13 cellular contexts compared by ENCODE assay signal in genomic region chr5:102910240-102911226, GRCh38.
DNase-seq lines count a peak whose midpoint lies in the region; ATAC-seq, FAIRE-seq and TF ChIP-seq lines count a peak whose summit lies in the region.
"Had no signal": no experiment of that assay in that cellular context is flagged by ENCODE, and none has a peak within 500 bp of the region (broad histone marks: within the 10 kb centered on the region; RNA-seq: fewer than 3 reads in every experiment).

No MANE protein-coding gene starts in this region.

- no peaks in the 10 kb centered on the region for H3K27me3 Mint-ChIP-seq in activated CD4-positive, alpha-beta T cell treated with anti-CD3 and anti-CD28 coated beads, Interleukin-2, amount 10 ng/mL, durations not matched to agents 24 days and 14 days
- no peaks in the 10 kb centered on the region for H3K27me3 Mint-ChIP-seq in natural killer cell treated with Interleukin-12 subunit alpha and Interleukin-12 subunit beta and Interleukin-15 and Interleukin-18, amount 100 ng/mL, for 72 hours

- no peak overlapping the region for H3K4me3 Mint-ChIP-seq in activated CD4-positive, alpha-beta T cell treated with anti-CD3 and anti-CD28 coated beads, Interleukin-2, amount 10 ng/mL, durations not matched to agents 24 days and 14 days
- H3K4me3 Mint-ChIP-seq in natural killer cell treated with Interleukin-12 subunit alpha and Interleukin-12 subunit beta and Interleukin-15 and Interleukin-18, amount 100 ng/mL, for 72 hours: no peak overlapping the region
- H3K4me3 Mint-ChIP-seq: T-helper 1 cell treated with Interleukin-12 subunit alpha and Interleukin-12 subunit beta and Interleukin-4 antibody, amounts not matched to agents 30 μg/mL and 1 μg/mL, for 36 hours had no signal

- H3K4me3 ChIP-seq in SJSA1 (no peak overlapping the region), foreskin fibroblast (ENCODE audit: low read depth in 1 of 2, low read length in 2 of 2) (no peak overlapping the region)
- H3K4me3 ChIP-seq: lung had no signal

- H3K9me3 ChIP-seq in SJSA1 (replicated peaks): no peaks in the 10 kb centered on the region; the same call in 1 of the 2 replicates

- H3K4me1 Mint-ChIP-seq in activated CD4-positive, alpha-beta T cell treated with anti-CD3 and anti-CD28 coated beads, Interleukin-2, amount 10 ng/mL, durations not matched to agents 24 days and 14 days: peaks cover 7% of the 10 kb centered on the region
- H3K4me1 Mint-ChIP-seq in natural killer cell treated with Interleukin-12 subunit alpha and Interleukin-12 subunit beta and Interleukin-15 and Interleukin-18, amount 100 ng/mL, for 72 hours (ENCODE audit: low read depth in 2 of 2): peaks cover 9 to 35% of the 10 kb centered on the region in 2 donors

- ATAC-seq in natural killer cell treated with Interleukin-12 subunit alpha and Interleukin-12 subunit beta and Interleukin-15 and Interleukin-18, amount 100 ng/mL, for 72 hours: no peak
- no peak for ATAC-seq in GM21723 (IDR thresholded peaks at IDR 0.05; ENCODE audit: unreplicated experiment)

- H3K36me3 Mint-ChIP-seq in activated CD4-positive, alpha-beta T cell treated with anti-CD3 and anti-CD28 coated beads, Interleukin-2, amount 10 ng/mL, durations not matched to agents 24 days and 14 days (ENCODE audit: low read depth): peaks cover 2% of the 10 kb centered on the region
- H3K36me3 Mint-ChIP-seq in natural killer cell treated with Interleukin-12 subunit alpha and Interleukin-12 subunit beta and Interleukin-15 and Interleukin-18, amount 100 ng/mL, for 72 hours: peaks cover 6% of the 10 kb centered on the region

- intact Hi-C loops in activated CD4-positive, alpha-beta T cell treated with anti-CD3 and anti-CD28 coated beads, Interleukin-2, amount 10 ng/mL, durations not matched to agents 24 days and 14 days (cut with micrococcal nuclease): no loop called here

- H3K9me3 Mint-ChIP-seq in activated CD4-positive, alpha-beta T cell treated with anti-CD3 and anti-CD28 coated beads, Interleukin-2, amount 10 ng/mL, durations not matched to agents 24 days and 14 days: no peaks in the 10 kb centered on the region
- no peaks in the 10 kb centered on the region for H3K9me3 Mint-ChIP-seq in natural killer cell treated with Interleukin-12 subunit alpha and Interleukin-12 subunit beta and Interleukin-15 and Interleukin-18, amount 100 ng/mL, for 72 hours
- H3K9me3 Mint-ChIP-seq: T-helper 1 cell treated with Interleukin-12 subunit alpha and Interleukin-12 subunit beta and Interleukin-4 antibody, amounts not matched to agents 30 μg/mL and 1 μg/mL, for 36 hours had no signal

- no peak for FAIRE-seq in urothelium cell line (lab: Jason Lieb, UNC)
- FAIRE-seq: G401.6 had no signal

- peak overlapping the region; percentile 49 for H3K27ac Mint-ChIP-seq in activated CD4-positive, alpha-beta T cell treated with anti-CD3 and anti-CD28 coated beads, Interleukin-2, amount 10 ng/mL, durations not matched to agents 24 days and 14 days
- H3K27ac Mint-ChIP-seq in natural killer cell treated with Interleukin-12 subunit alpha and Interleukin-12 subunit beta and Interleukin-15 and Interleukin-18, amount 100 ng/mL, for 72 hours: peak overlapping the region in 1 of 2 donors; percentile 10
- H3K27ac Mint-ChIP-seq: T-helper 1 cell treated with Interleukin-12 subunit alpha and Interleukin-12 subunit beta and Interleukin-4 antibody, amounts not matched to agents 30 μg/mL and 1 μg/mL, for 36 hours had no signal

- no peak for DNase-seq in activated CD4-positive, alpha-beta T cell treated with anti-CD3 and anti-CD28 coated beads, Interleukin-2, amount 10 ng/mL, durations not matched to agents 24 days and 14 days
- no peak for DNase-seq in activated CD4-positive, alpha-beta T cell treated with anti-CD3 and anti-CD28 coated beads, Interleukin-2, amount 50 U/mL, for 4 hours
- DNase-seq in SJSA1 (ENCODE audit: low read depth in 1 of 2, low spot score in 2 of 2): peak in 1 of 2 experiments; percentile 62
- DNase-seq in foreskin fibroblast: peak; percentile 40 to 68
- DNase-seq in urothelium cell line (ENCODE audit: low spot score): peak; percentile 48
- no peak for DNase-seq in NCI-H2171 treated with DMSO at 0.1 percent for 48 hours (lab: John Stamatoyannopoulos, UW)
- no peak for DNase-seq in natural killer cell treated with Interleukin-12 subunit alpha and Interleukin-12 subunit beta and Interleukin-15 and Interleukin-18, amount 100 ng/mL, for 72 hours (ENCODE audit: low spot score)
- DNase-seq: Kasumi-1, NCI-H774 had no signal

- H3K27me3 ChIP-seq in SJSA1 (replicated peaks): no peaks in the 10 kb centered on the region

- H3K36me3 ChIP-seq in SJSA1: peaks cover 25% of the 10 kb centered on the region

- peaks cover 30% of the 10 kb centered on the region for H3K4me1 ChIP-seq in SJSA1 (replicated peaks)

- TF ChIP-seq CTCF in foreskin fibroblast (IDR thresholded peaks at IDR 0.05; ENCODE audit: low read depth, low read length): no peak

- H3K27ac ChIP-seq in SJSA1: peak overlapping the region; percentile 40

Comparison
In these comparisons a context has a peak if more than half of its experiments do, and no peak if none do; other contexts are left out.
1. DNase-seq: peak in foreskin fibroblast (2 of 2) and urothelium cell line (single experiment); none in activated CD4-positive, alpha-beta T cell treated with anti-CD3 and anti-CD28 coated beads, Interleukin-2, amount 10 ng/mL, durations not matched to agents 24 days and 14 days (single experiment), activated CD4-positive, alpha-beta T cell treated with anti-CD3 and anti-CD28 coated beads, Interleukin-2, amount 50 U/mL, for 4 hours (0 of 2), NCI-H2171 treated with DMSO at 0.1 percent for 48 hours (single experiment) and natural killer cell treated with Interleukin-12 subunit alpha and Interleukin-12 subunit beta and Interleukin-15 and Interleukin-18, amount 100 ng/mL, for 72 hours (single experiment).